9 cellular contexts compared by ENCODE assay signal in the genomic region with DNA sequence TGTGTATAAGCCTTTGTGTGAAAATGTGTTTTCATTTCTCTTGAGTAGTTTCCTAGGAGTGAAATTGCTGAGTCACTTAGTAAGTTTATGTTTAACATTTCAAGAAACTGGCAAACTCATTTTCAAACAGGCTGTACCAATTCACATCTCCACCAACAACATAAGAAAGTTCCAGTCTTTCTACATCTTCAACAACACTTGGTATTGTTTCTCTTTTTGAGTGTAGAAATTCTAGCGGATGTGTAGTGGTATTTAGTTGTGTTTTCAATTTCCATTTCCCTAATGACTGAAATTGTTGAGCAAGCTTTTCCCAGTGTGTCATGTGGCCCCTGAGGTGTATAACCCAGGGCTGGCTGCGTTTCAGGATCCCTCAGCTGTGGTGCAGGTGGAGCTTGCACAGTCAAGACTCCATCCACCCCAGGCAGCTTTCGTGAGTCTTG.
A peak's percentile ranks its signal among the peaks of the same experiment; 100 is the strongest.
DNase-seq lines count a peak whose midpoint lies in the region; TF ChIP-seq lines count a peak whose summit lies in the region.
"Had no signal": no experiment of that assay in that cellular context is flagged by ENCODE, and none has a peak within 500 bp of the region (broad histone marks: within the 10 kb centered on the region; RNA-seq: fewer than 3 reads in every experiment).

No MANE protein-coding gene starts in this region.

- H3K4me2 ChIP-seq in Loucy (ENCODE audit: low read depth, low read length, poor library complexity, severe bottlenecking) = peak overlapping the region; percentile 21
- no peak overlapping the region for H3K4me2 ChIP-seq in osteoblast (ENCODE audit: insufficient read depth, low read length)

- no peaks in the 10 kb centered on the region for H3K36me3 Mint-ChIP-seq in activated CD4-positive, alpha-beta T cell treated with anti-CD3 and anti-CD28 coated beads, Interleukin-2, amount 10 ng/mL, durations not matched to agents 7 days and 5 days (ENCODE audit: low read depth)
- H3K36me3 Mint-ChIP-seq in type B pancreatic cell = no peaks in the 10 kb centered on the region

- no peaks in the 10 kb centered on the region for H3K9me2 ChIP-seq in Loucy (replicated peaks; ENCODE audit: low read depth, low read length)

- H4K20me1 ChIP-seq in Loucy (ENCODE audit: insufficient read depth, low read length, poor library complexity, severe bottlenecking) (no peaks in the 10 kb centered on the region), osteoblast (ENCODE audit: insufficient read depth, low read length) (no peaks in the 10 kb centered on the region)

- H3K9me3 Mint-ChIP-seq in activated CD4-positive, alpha-beta T cell treated with anti-CD3 and anti-CD28 coated beads, Interleukin-2, amount 10 ng/mL, durations not matched to agents 7 days and 5 days = no peaks in the 10 kb centered on the region
- no peaks in the 10 kb centered on the region for H3K9me3 Mint-ChIP-seq in type B pancreatic cell

- H3K27ac Mint-ChIP-seq in activated CD4-positive, alpha-beta T cell treated with anti-CD3 and anti-CD28 coated beads, Interleukin-2, amount 10 ng/mL, durations not matched to agents 7 days and 5 days = no peak overlapping the region
- H3K27ac Mint-ChIP-seq in type B pancreatic cell = no peak overlapping the region

- H3K27me3 ChIP-seq in Loucy (ENCODE audit: insufficient read depth, low read length, poor library complexity, severe bottlenecking) (no peaks in the 10 kb centered on the region), osteoblast (ENCODE audit: insufficient read depth, low read length) (no peaks in the 10 kb centered on the region)

- TF ChIP-seq CTCF in Loucy (conservative IDR thresholded peaks at IDR 0.05; ENCODE audit: low read length) (no peak), osteoblast (IDR thresholded peaks at IDR 0.05; ENCODE audit: extremely low read depth, low read depth, low read length) (no peak), type B pancreatic cell (conservative IDR thresholded peaks at IDR 0.05) (no peak)

- no peaks in the 10 kb centered on the region for H3K79me2 ChIP-seq in Loucy (ENCODE audit: insufficient read depth, low read length)
- no peaks in the 10 kb centered on the region for H3K79me2 ChIP-seq in osteoblast (ENCODE audit: insufficient read depth, low read length)

- DNase-seq in activated CD4-positive, alpha-beta T cell treated with anti-CD3 and anti-CD28 coated beads, Interleukin-2, amount 50 U/mL, for 48 hours = peak; percentile 32 to 46
- DNase-seq in activated CD4-positive, alpha-beta T cell treated with anti-CD3 and anti-CD28 coated beads, Interleukin-2, amount 10 ng/mL, durations not matched to agents 7 days and 5 days = no peak
- peak; percentile 12 for DNase-seq in HCEC 1CT
- no peak for DNase-seq in osteoblast (ENCODE audit: insufficient read length, low spot score, missing footprints)
- DNase-seq in stimulated activated naive CD4-positive, alpha-beta T cell (lab: John Stamatoyannopoulos, UW) = no peak
- DNase-seq in amygdala (lab: John Stamatoyannopoulos, UW) = no peak
- no peak for DNase-seq in type B pancreatic cell (ENCODE audit: extremely low spot score, unreplicated experiment)
- DNase-seq: left ventricle myocardium inferior had no signal

- H3K4me1 ChIP-seq in Loucy (ENCODE audit: insufficient read depth, low read length, poor library complexity, severe bottlenecking) = peaks cover 14% of the 10 kb centered on the region
- no peaks in the 10 kb centered on the region for H3K4me1 ChIP-seq in osteoblast (ENCODE audit: insufficient read depth, low read length)
- H3K4me1 ChIP-seq: left ventricle myocardium inferior had no signal

- no peak overlapping the region for H3K4me3 ChIP-seq in Loucy (ENCODE audit: low read length, poor library complexity, severe bottlenecking)
- no peak overlapping the region for H3K4me3 ChIP-seq in osteoblast (ENCODE audit: insufficient read depth, low read length)
- H3K4me3 ChIP-seq: left ventricle myocardium inferior had no signal

- H2AFZ ChIP-seq in Loucy (ENCODE audit: low read length) (peak overlapping the region; percentile 80), osteoblast (ENCODE audit: low read length) (peak overlapping the region; percentile 65)

- H3K36me3 ChIP-seq in Loucy (ENCODE audit: insufficient read depth, low read length) = no peaks in the 10 kb centered on the region
- H3K36me3 ChIP-seq in osteoblast (ENCODE audit: insufficient read depth, low read length) = no peaks in the 10 kb centered on the region
- H3K36me3 ChIP-seq: left ventricle myocardium inferior had no signal

- no peak overlapping the region for H3K9ac ChIP-seq in Loucy (ENCODE audit: low read depth, low read length, poor library complexity, severe bottlenecking)

- CTCF ChIA-PET in activated CD4-positive, alpha-beta T cell treated with anti-CD3 and anti-CD28 coated beads, Interleukin-2, amount 10 ng/mL, durations not matched to agents 7 days and 5 days (lab: Charles Lee) = no interaction called here

- no peak overlapping the region for H3K4me3 Mint-ChIP-seq in activated CD4-positive, alpha-beta T cell treated with anti-CD3 and anti-CD28 coated beads, Interleukin-2, amount 10 ng/mL, durations not matched to agents 7 days and 5 days
- no peak overlapping the region for H3K4me3 Mint-ChIP-seq in type B pancreatic cell

- peaks cover 4% of the 10 kb centered on the region for H3K27me3 Mint-ChIP-seq in activated CD4-positive, alpha-beta T cell treated with anti-CD3 and anti-CD28 coated beads, Interleukin-2, amount 10 ng/mL, durations not matched to agents 7 days and 5 days
- H3K27me3 Mint-ChIP-seq in type B pancreatic cell = no peaks in the 10 kb centered on the region

- POLR2A ChIA-PET in activated CD4-positive, alpha-beta T cell treated with anti-CD3 and anti-CD28 coated beads, Interleukin-2, amount 10 ng/mL, durations not matched to agents 7 days and 5 days (lab: Charles Lee) = no interaction called here

- H3K9me3 ChIP-seq in Loucy (ENCODE audit: insufficient read depth, low read depth, low read length) = no peaks in the 10 kb centered on the region
- no peaks in the 10 kb centered on the region for H3K9me3 ChIP-seq in osteoblast (ENCODE audit: low read depth, low read length)

- H3F3A ChIP-seq in Loucy (ENCODE audit: low read depth) = no peaks in the 10 kb centered on the region

- H3K4me1 Mint-ChIP-seq in activated CD4-positive, alpha-beta T cell treated with anti-CD3 and anti-CD28 coated beads, Interleukin-2, amount 10 ng/mL, durations not matched to agents 7 days and 5 days = peaks cover 10% of the 10 kb centered on the region
- H3K4me1 Mint-ChIP-seq in type B pancreatic cell (ENCODE audit: unreplicated experiment) = no peaks in the 10 kb centered on the region

- no peak overlapping the region for H3K27ac ChIP-seq in osteoblast (ENCODE audit: low read depth, low read length)
- H3K27ac ChIP-seq: left ventricle myocardium inferior had no signal

Comparison
In these comparisons a context has a peak if more than half of its experiments do, and no peak if none do; other contexts are left out.
1. DNase-seq: peak in activated CD4-positive, alpha-beta T cell treated with anti-CD3 and anti-CD28 coated beads, Interleukin-2, amount 50 U/mL, for 48 hours (2 of 2) and HCEC 1CT (single experiment); none in activated CD4-positive, alpha-beta T cell treated with anti-CD3 and anti-CD28 coated beads, Interleukin-2, amount 10 ng/mL, durations not matched to agents 7 days and 5 days (single experiment), osteoblast (single experiment), stimulated activated naive CD4-positive, alpha-beta T cell (0 of 6), amygdala (0 of 56) and type B pancreatic cell (single experiment).